8 cellular contexts compared by ENCODE assay signal in genomic region chr19:16259385-16260159, GRCh38.
DNase-seq lines count a peak whose midpoint lies in the region; ATAC-seq and TF ChIP-seq lines count a peak whose summit lies in the region.

No MANE protein-coding gene starts in this region.

- no peaks in the 10 kb centered on the region for H4K20me1 ChIP-seq in BLaER1 treated with 17β-estradiol and CSF1 and Interleukin-3, amounts not matched to agents 10 nM and 100 nM

- TF ChIP-seq POLR2A in body of pancreas (IDR thresholded peaks at IDR 0.05), result no peak

- H3K27me3 ChIP-seq in BLaER1 treated with 17β-estradiol and CSF1 and Interleukin-3, amounts not matched to agents 10 nM and 100 nM, result no peaks in the 10 kb centered on the region
- no peaks in the 10 kb centered on the region for H3K27me3 ChIP-seq in body of pancreas

- intact Hi-C loops in body of pancreas (cut with DNase I), result no loop called here

- DNase-seq in NAMALWA (ENCODE audit: low spot score), result peak; percentile 88
- DNase-seq in kidney tubule cell (ENCODE audit: low spot score), result peak; percentile 60
- no peak for DNase-seq in body of pancreas
- DNase-seq in LoVo (ENCODE audit: low spot score), result no peak
- no peak for DNase-seq in Kasumi-1 (lab: John Stamatoyannopoulos, UW)

- peak overlapping the region in 10 of 11 experiments; percentile 29 to 60 (median 53); a peak in 14 of 22 replicates for H3K9ac ChIP-seq in BLaER1 treated with 17β-estradiol and CSF1 and Interleukin-3, amounts not matched to agents 10 nM and 100 nM

- H3K27ac ChIP-seq in BLaER1 treated with 17β-estradiol and CSF1 and Interleukin-3, amounts not matched to agents 10 nM and 100 nM, result peak overlapping the region; percentile 0 to 76 (median 59); a peak in 18 of 22 replicates
- H3K27ac ChIP-seq in body of pancreas, result peak overlapping the region in 2 of 4 donors; percentile 44 to 58

- no peak for TF ChIP-seq CTCF in body of pancreas (IDR thresholded peaks at IDR 0.05)

- 67 to 87% methylated on average over 18 to 22 of the region's 22 CpGs for WGBS in body of pancreas, 2 donors

- peak; percentile 70 for ATAC-seq in GM19324 (IDR thresholded peaks at IDR 0.05; ENCODE audit: low FRiP score, unreplicated experiment)
- ATAC-seq in body of pancreas, result no peak
- ATAC-seq in HG03521 (IDR thresholded peaks at IDR 0.05; ENCODE audit: unreplicated experiment), result no peak

- H3K4me1 ChIP-seq in BLaER1 treated with 17β-estradiol and CSF1 and Interleukin-3, amounts not matched to agents 10 nM and 100 nM, result peaks cover 58 to 71% (median 64%) of the 10 kb centered on the region in 10 experiments
- peaks cover 37% of the 10 kb centered on the region for H3K4me1 ChIP-seq in body of pancreas

- no peaks in the 10 kb centered on the region for H3K9me3 ChIP-seq in BLaER1 treated with 17β-estradiol and CSF1 and Interleukin-3, amounts not matched to agents 10 nM and 100 nM (replicated peaks in 1 of 11)
- H3K9me3 ChIP-seq in body of pancreas, result no peaks in the 10 kb centered on the region

- H3K36me3 ChIP-seq in BLaER1 treated with 17β-estradiol and CSF1 and Interleukin-3, amounts not matched to agents 10 nM and 100 nM, result no peaks in the 10 kb centered on the region
- H3K36me3 ChIP-seq in body of pancreas (replicated peaks in 1 of 2; ENCODE audit: insufficient read depth in 1 of 2, low read depth in 2 of 2), result no peaks in the 10 kb centered on the region

- H3K4me3 ChIP-seq in BLaER1 treated with 17β-estradiol and CSF1 and Interleukin-3, amounts not matched to agents 10 nM and 100 nM, result no peak overlapping the region
- H3K4me3 ChIP-seq in body of pancreas, result no peak overlapping the region

- H3K4me2 ChIP-seq in BLaER1 treated with 17β-estradiol and CSF1 and Interleukin-3, amounts not matched to agents 10 nM and 100 nM, result peak overlapping the region; percentile 81 to 95 (median 90)

Comparison
In these comparisons a context has a peak if more than half of its experiments do, and no peak if none do; other contexts are left out.
1. DNase-seq: peak in NAMALWA (single experiment) and kidney tubule cell (single experiment); none in body of pancreas (0 of 4), LoVo (single experiment) and Kasumi-1 (0 of 2).